Comparison of ENCODE assay signal across 1 cellular context in the genomic region with DNA sequence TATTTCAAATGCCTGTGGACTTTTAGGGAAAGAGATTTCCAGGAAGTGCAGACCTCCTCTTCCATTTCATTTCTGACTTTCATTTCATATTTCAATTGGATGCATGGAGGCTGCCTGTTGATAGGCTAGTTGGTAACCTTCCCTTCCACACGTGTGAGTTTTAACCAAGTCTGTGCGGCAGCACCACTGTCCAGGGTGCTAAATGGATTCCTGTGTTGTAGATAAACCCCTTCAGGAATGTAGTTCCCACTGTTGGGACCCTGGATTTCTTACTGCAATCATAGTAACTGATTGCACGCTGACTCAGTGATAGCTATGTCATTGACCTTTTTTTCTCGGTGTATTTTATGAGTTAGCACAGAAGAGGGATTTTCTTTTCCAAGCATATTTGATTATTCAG.
A peak's percentile ranks its signal among the peaks of the same experiment; 100 is the strongest.
TF ChIP-seq lines count a peak whose summit lies in the region.

No MANE protein-coding gene starts in this region.

TF ChIP-seq in PFSK-1, 5 proteins besides CTCF, POLR2A, EP300 and RAD21 (continued from another document):
- TF ChIP-seq, protein P1, sequence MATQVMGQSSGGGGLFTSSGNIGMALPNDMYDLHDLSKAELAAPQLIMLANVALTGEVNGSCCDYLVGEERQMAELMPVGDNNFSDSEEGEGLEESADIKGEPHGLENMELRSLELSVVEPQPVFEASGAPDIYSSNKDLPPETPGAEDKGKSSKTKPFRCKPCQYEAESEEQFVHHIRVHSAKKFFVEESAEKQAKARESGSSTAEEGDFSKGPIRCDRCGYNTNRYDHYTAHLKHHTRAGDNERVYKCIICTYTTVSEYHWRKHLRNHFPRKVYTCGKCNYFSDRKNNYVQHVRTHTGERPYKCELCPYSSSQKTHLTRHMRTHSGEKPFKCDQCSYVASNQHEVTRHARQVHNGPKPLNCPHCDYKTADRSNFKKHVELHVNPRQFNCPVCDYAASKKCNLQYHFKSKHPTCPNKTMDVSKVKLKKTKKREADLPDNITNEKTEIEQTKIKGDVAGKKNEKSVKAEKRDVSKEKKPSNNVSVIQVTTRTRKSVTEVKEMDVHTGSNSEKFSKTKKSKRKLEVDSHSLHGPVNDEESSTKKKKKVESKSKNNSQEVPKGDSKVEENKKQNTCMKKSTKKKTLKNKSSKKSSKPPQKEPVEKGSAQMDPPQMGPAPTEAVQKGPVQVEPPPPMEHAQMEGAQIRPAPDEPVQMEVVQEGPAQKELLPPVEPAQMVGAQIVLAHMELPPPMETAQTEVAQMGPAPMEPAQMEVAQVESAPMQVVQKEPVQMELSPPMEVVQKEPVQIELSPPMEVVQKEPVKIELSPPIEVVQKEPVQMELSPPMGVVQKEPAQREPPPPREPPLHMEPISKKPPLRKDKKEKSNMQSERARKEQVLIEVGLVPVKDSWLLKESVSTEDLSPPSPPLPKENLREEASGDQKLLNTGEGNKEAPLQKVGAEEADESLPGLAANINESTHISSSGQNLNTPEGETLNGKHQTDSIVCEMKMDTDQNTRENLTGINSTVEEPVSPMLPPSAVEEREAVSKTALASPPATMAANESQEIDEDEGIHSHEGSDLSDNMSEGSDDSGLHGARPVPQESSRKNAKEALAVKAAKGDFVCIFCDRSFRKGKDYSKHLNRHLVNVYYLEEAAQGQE (IDR thresholded peaks at IDR 0.05; ENCODE audit: insufficient read depth in 1 of 2, low read depth in 2 of 2, low read length in 2 of 2): peak; percentile 59 to 89; a peak in 3 of 4 replicates
